11 cellular contexts compared by ENCODE assay signal in the genomic region with DNA sequence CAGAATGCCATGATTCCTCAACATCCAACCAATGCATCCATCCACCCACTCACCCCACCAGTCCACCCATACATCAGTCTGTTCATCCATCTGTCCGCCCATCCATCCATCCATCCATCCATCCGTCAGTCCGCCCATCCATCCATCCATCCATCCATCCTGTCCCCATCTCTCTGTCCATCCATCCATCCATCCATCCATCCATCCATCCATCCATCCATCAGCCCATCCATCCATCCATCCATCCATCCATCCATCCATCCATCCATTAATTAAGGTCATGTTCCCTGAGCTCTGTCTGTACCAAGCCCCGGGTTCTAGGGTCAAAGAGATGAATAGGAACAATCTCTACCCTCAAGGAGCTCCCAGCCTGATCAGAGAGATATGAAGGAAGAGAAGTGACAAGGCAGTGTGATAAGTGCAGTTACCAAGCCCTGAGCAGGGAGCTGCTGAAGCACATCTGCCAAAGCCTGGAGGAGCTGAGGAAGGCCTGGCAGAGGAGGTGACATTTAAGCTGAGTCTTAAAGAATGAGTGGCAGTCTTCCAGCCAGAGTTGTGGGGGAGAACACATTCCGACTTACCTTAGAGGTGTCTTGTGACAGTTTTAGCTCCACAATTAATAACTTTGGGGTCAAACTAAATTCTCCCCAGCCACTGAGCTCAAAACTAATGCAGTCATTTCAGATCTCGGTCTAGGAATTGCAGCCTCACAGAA. TPM values are rescaled to one million over a fixed set of nuclear protein-coding genes. Genes with fewer than 3 reads are reported as not detected.
"Had no signal": no experiment of that assay in that cellular context is flagged by ENCODE, and none has a peak within 500 bp of the region (broad histone marks: within the 10 kb centered on the region; RNA-seq: fewer than 3 reads in every experiment).

No MANE protein-coding gene starts in this region.

- DNase-seq: H9, HCEC 1CT, HFFc6, IMR-90, KG1 had no signal

- FAIRE-seq: H1, H54, HTR-8/SVneo, K562 had no signal

- H3K9me3 Mint-ChIP-seq: GM23338, H9 had no signal

- H3K4me3 ChIP-seq: GM23338, K562 had no signal

- H3K27ac Mint-ChIP-seq: GM23338, H9, HFFc6 had no signal

- H3K4me3 Mint-ChIP-seq: GM23338, H9, HFFc6 had no signal

- ATAC-seq: GM23338, K562 had no signal

RNA-seq across cellular contexts. Expression of a gene that starts 47.9 kb away (rescaled TPM):
- total RNA-seq: HFFc6, HT-29, IMR-90, K562 had no signal
- polyA plus RNA-seq: IMR-90, K562 had no signal
